ENCODE assay signal across 13 cellular contexts in genomic region chr13:93603043-93603442, GRCh38.
A peak's percentile ranks its signal among the peaks of the same experiment; 100 is the strongest.
DNase-seq lines count a peak whose midpoint lies in the region; ATAC-seq and TF ChIP-seq lines count a peak whose summit lies in the region.
"Had no signal": no experiment of that assay in that cellular context is flagged by ENCODE, and none has a peak within 500 bp of the region (broad histone marks: within the 10 kb centered on the region; RNA-seq: fewer than 3 reads in every experiment).

No MANE protein-coding gene starts in this region.

- H3K9me3 ChIP-seq in RWPE2 (ENCODE audit: severe bottlenecking) = no peaks in the 10 kb centered on the region
- H3K9me3 ChIP-seq in upper lobe of right lung = no peaks in the 10 kb centered on the region
- H3K9me3 ChIP-seq in spleen = no peaks in the 10 kb centered on the region
- H3K9me3 ChIP-seq: esophagus squamous epithelium, psoas muscle, thyroid gland had no signal

- H3K27me3 ChIP-seq in RWPE2 (ENCODE audit: insufficient read depth, poor library complexity, severe bottlenecking) (no peaks in the 10 kb centered on the region), upper lobe of right lung (no peaks in the 10 kb centered on the region), spleen (replicated peaks in 1 of 7) (no peaks in the 10 kb centered on the region)
- H3K27me3 ChIP-seq: esophagus squamous epithelium, thyroid gland had no signal

- 77 to 97% (median 85%) methylated on average over 2 of the region's 2 CpGs for WGBS in spleen, 5 donors

- peak overlapping the region; percentile 32 for H3K27ac ChIP-seq in RWPE2 (ENCODE audit: poor library complexity, severe bottlenecking)
- H3K27ac ChIP-seq in upper lobe of right lung = no peak overlapping the region
- no peak overlapping the region for H3K27ac ChIP-seq in spleen
- H3K27ac ChIP-seq: esophagus squamous epithelium, psoas muscle, thyroid gland had no signal

- DNase-seq in H4 (ENCODE audit: low spot score) (peak; percentile 72), RWPE2 (ENCODE audit: low spot score) (peak; percentile 51), fibroblast of villous mesenchyme (ENCODE audit: low read depth) (peak; percentile 79), upper lobe of right lung (no peak), NAMALWA (ENCODE audit: low spot score) (no peak), spleen (no peak)
- DNase-seq: amygdala, esophagus squamous epithelium, NCI-H524, T-helper 1 cell, thyroid gland had no signal

- no peak for TF ChIP-seq POLR2A in spleen (IDR thresholded peaks at IDR 0.05)

- TF ChIP-seq CTCF in RWPE2 (IDR thresholded peaks at IDR 0.05; ENCODE audit: poor library complexity, severe bottlenecking) (no peak), fibroblast of villous mesenchyme (IDR thresholded peaks at IDR 0.05; ENCODE audit: insufficient read depth, low read depth, low read length) (no peak), upper lobe of right lung (IDR thresholded peaks at IDR 0.05) (no peak), spleen (IDR thresholded peaks at IDR 0.05 in 8 of 11, conservative IDR thresholded peaks at IDR 0.05 in 3 of 11) (no peak)

- H3K4me3 ChIP-seq in RWPE2 (ENCODE audit: severe bottlenecking) (no peak overlapping the region), fibroblast of villous mesenchyme (ENCODE audit: low read depth, low read length) (no peak overlapping the region), upper lobe of right lung (no peak overlapping the region), spleen (no peak overlapping the region)
- H3K4me3 ChIP-seq: esophagus squamous epithelium, psoas muscle, thyroid gland had no signal

- no peaks in the 10 kb centered on the region for H3K36me3 ChIP-seq in RWPE2 (ENCODE audit: low read depth)
- no peaks in the 10 kb centered on the region for H3K36me3 ChIP-seq in upper lobe of right lung
- H3K36me3 ChIP-seq in spleen = no peaks in the 10 kb centered on the region
- H3K36me3 ChIP-seq: esophagus squamous epithelium, thyroid gland had no signal

- intact Hi-C loops in upper lobe of right lung (cut with DNase I) = no loop called here
- intact Hi-C loops in spleen (cut with DNase I; ENCODE audit: low total_unique reads) = no loop called here

- peaks cover 11% of the 10 kb centered on the region for H3K4me1 ChIP-seq in RWPE2 (ENCODE audit: insufficient read depth, poor library complexity, severe bottlenecking)
- no peaks in the 10 kb centered on the region for H3K4me1 ChIP-seq in upper lobe of right lung
- H3K4me1 ChIP-seq in spleen = no peaks in the 10 kb centered on the region
- H3K4me1 ChIP-seq: esophagus squamous epithelium, psoas muscle, thyroid gland had no signal

- peak; percentile 100 for ATAC-seq in RWPE2 (ENCODE audit: low read depth)
- peak; percentile 57 for ATAC-seq in upper lobe of right lung
- ATAC-seq in HG03280 (IDR thresholded peaks at IDR 0.05; ENCODE audit: unreplicated experiment) = no peak
- ATAC-seq: psoas muscle had no signal

Comparison
In these comparisons a context has a peak if more than half of its experiments do, and no peak if none do; other contexts are left out.
1. DNase-seq: peak in H4 (single experiment), RWPE2 (single experiment) and fibroblast of villous mesenchyme (single experiment); none in upper lobe of right lung (single experiment), NAMALWA (single experiment) and spleen (single experiment).